Comparison of ENCODE assay signal across 18 cellular contexts in genomic region chr16:23079683-23080221, GRCh38.
DNase-seq lines count a peak whose midpoint lies in the region; ATAC-seq and TF ChIP-seq lines count a peak whose summit lies in the region.
"Had no signal": no experiment of that assay in that cellular context is flagged by ENCODE, and none has a peak within 500 bp of the region (broad histone marks: within the 10 kb centered on the region; RNA-seq: fewer than 3 reads in every experiment).

No MANE protein-coding gene starts in this region.

- H3K79me2 ChIP-seq in PC-3 (ENCODE audit: low read length), result no peaks in the 10 kb centered on the region

- WGBS in testis, 2 donors, result 57 to 71% methylated on average over 12 of the region's 12 CpGs

- no peaks in the 10 kb centered on the region for H3K9me2 ChIP-seq in PC-3 (replicated peaks; ENCODE audit: low read length)

- H3K4me2 ChIP-seq in PC-3 (ENCODE audit: low read length), result peak overlapping the region; percentile 38; the same call in 1 of the 2 replicates

- H3K27me3 ChIP-seq in PC-3 (ENCODE audit: low read length) (no peaks in the 10 kb centered on the region), foreskin keratinocyte (no peaks in the 10 kb centered on the region), testis (no peaks in the 10 kb centered on the region)
- H3K27me3 ChIP-seq: esophagus squamous epithelium had no signal

- no peak overlapping the region for H2AFZ ChIP-seq in PC-3 (ENCODE audit: low read length)

- CTCF ChIA-PET in PC-3 (lab: Charles Lee), result no interaction called here
- CTCF ChIA-PET in activated CD8-positive, alpha-beta T cell treated with anti-CD3 and anti-CD28 coated beads, Interleukin-2, amount 10 ng/mL, durations not matched to agents 7 days and 5 days (lab: Charles Lee), result no interaction called here

- no peaks in the 10 kb centered on the region for H3K36me3 ChIP-seq in PC-3 (ENCODE audit: low read depth, low read length)
- no peaks in the 10 kb centered on the region for H3K36me3 ChIP-seq in testis (ENCODE audit: low read depth, missing control alignments)

- H3K4me3 ChIP-seq in PC-3 (ENCODE audit: low read length) (no peak overlapping the region), testis (no peak overlapping the region)
- H3K4me3 ChIP-seq: esophagus squamous epithelium, skin epidermis had no signal

- ATAC-seq in PC-3 (peak; percentile 59; the same call in 1 of the 2 replicates), foreskin keratinocyte (no peak), GM21825 (IDR thresholded peaks at IDR 0.05; ENCODE audit: unreplicated experiment) (no peak)
- ATAC-seq in activated CD8-positive, alpha-beta T cell treated with anti-CD3 and anti-CD28 coated beads, Interleukin-2, amount 10 ng/mL, durations not matched to agents 7 days and 5 days, result no peak
- ATAC-seq: HCT116; stimulated activated effector memory CD8-positive, alpha-beta T cell treated with anti-CD3 and anti-CD28 coated beads, Interleukin-12 subunit alpha, Interleukin-12 subunit beta, amount 100 ng/mL, for 72 hours had no signal

- intact Hi-C loops in PC-3 (cut with micrococcal nuclease), result loop anchor here (10.0 kb wide), 1 partner anchor 355 kb away; no protein-coding TSS in a partner anchor
- intact Hi-C loops in testis (cut with DNase I; ENCODE audit: low total_unique reads), result no loop called here

- H3K9me3 Mint-ChIP-seq in activated CD8-positive, alpha-beta T cell treated with anti-CD3 and anti-CD28 coated beads, Interleukin-2, amount 10 ng/mL, durations not matched to agents 7 days and 5 days (ENCODE audit: insufficient read depth), result no peaks in the 10 kb centered on the region
- H3K9me3 Mint-ChIP-seq: CD4-positive, alpha-beta memory T cell; stimulated activated effector memory CD8-positive, alpha-beta T cell treated with anti-CD3 and anti-CD28 coated beads, Interleukin-12 subunit alpha, Interleukin-12 subunit beta, amount 100 ng/mL, for 72 hours had no signal

- no peak overlapping the region for H3K9ac ChIP-seq in PC-3 (ENCODE audit: low read length)

- H3K36me3 Mint-ChIP-seq in activated CD8-positive, alpha-beta T cell treated with anti-CD3 and anti-CD28 coated beads, Interleukin-2, amount 10 ng/mL, durations not matched to agents 7 days and 5 days (ENCODE audit: low read depth), result peaks cover 10% of the 10 kb centered on the region

- no peaks in the 10 kb centered on the region for H3K27me3 Mint-ChIP-seq in activated CD8-positive, alpha-beta T cell treated with anti-CD3 and anti-CD28 coated beads, Interleukin-2, amount 10 ng/mL, durations not matched to agents 7 days and 5 days (ENCODE audit: low read depth)
- H3K27me3 Mint-ChIP-seq: CD4-positive, alpha-beta memory T cell had no signal

- no TSS peak for BruUV-seq in PC-3 (replicated peaks; lab: Mats Ljungman, UMichigan)

- H3K4me1 ChIP-seq in PC-3 (ENCODE audit: insufficient read depth, low read length) (peaks cover 13% of the 10 kb centered on the region), foreskin keratinocyte (peaks cover 20% of the 10 kb centered on the region), testis (peaks cover 5% of the 10 kb centered on the region)

- no peak overlapping the region for H3K4me3 Mint-ChIP-seq in activated CD8-positive, alpha-beta T cell treated with anti-CD3 and anti-CD28 coated beads, Interleukin-2, amount 10 ng/mL, durations not matched to agents 7 days and 5 days
- H3K4me3 Mint-ChIP-seq: CD4-positive, alpha-beta memory T cell; stimulated activated effector memory CD8-positive, alpha-beta T cell treated with anti-CD3 and anti-CD28 coated beads, Interleukin-12 subunit alpha, Interleukin-12 subunit beta, amount 100 ng/mL, for 72 hours had no signal

- DNase-seq in NCI-H748 (lab: John Stamatoyannopoulos, UW; ENCODE audit: unreplicated experiment) (peak; percentile 34), NCI-H748 treated with DMSO at 0.1 percent for 48 hours (lab: John Stamatoyannopoulos, UW) (no peak), PC-3 (peak; percentile 75), foreskin keratinocyte (peak; percentile 46 to 60), testis (peak; percentile 40), LoVo (ENCODE audit: low spot score) (no peak)
- no peak for DNase-seq in activated CD8-positive, alpha-beta T cell treated with anti-CD3 and anti-CD28 coated beads, Interleukin-2, amount 10 ng/mL, durations not matched to agents 7 days and 5 days
- DNase-seq: aorta, esophagus squamous epithelium, head of caudate nucleus, IMR-90, NCI-H524, SW 1271 had no signal

- H3K27ac ChIP-seq in PC-3 (ENCODE audit: low read length) (no peak overlapping the region), foreskin keratinocyte (no peak overlapping the region), testis (no peak overlapping the region)
- H3K27ac ChIP-seq: esophagus squamous epithelium had no signal

- no peak overlapping the region for H3K27ac Mint-ChIP-seq in activated CD8-positive, alpha-beta T cell treated with anti-CD3 and anti-CD28 coated beads, Interleukin-2, amount 10 ng/mL, durations not matched to agents 7 days and 5 days
- H3K27ac Mint-ChIP-seq: stimulated activated effector memory CD8-positive, alpha-beta T cell treated with anti-CD3 and anti-CD28 coated beads, Interleukin-12 subunit alpha, Interleukin-12 subunit beta, amount 100 ng/mL, for 72 hours had no signal

- H3K9me3 ChIP-seq in PC-3 (ENCODE audit: low read length) (no peaks in the 10 kb centered on the region), testis (no peaks in the 10 kb centered on the region)
- H3K9me3 ChIP-seq: esophagus squamous epithelium had no signal

- H4K20me1 ChIP-seq in PC-3 (ENCODE audit: low read length), result no peaks in the 10 kb centered on the region

- TF ChIP-seq POLR2A in testis (IDR thresholded peaks at IDR 0.05), result no peak

- no peaks in the 10 kb centered on the region for H3F3A ChIP-seq in PC-3 (ENCODE audit: low read length, unreplicated experiment)

- TF ChIP-seq CTCF in PC-3 (conservative IDR thresholded peaks at IDR 0.05; ENCODE audit: low read depth, low read length) (no peak), foreskin keratinocyte (conservative IDR thresholded peaks at IDR 0.05) (no peak), testis (IDR thresholded peaks at IDR 0.05) (no peak)

- no peaks in the 10 kb centered on the region for H3K4me1 Mint-ChIP-seq in activated CD8-positive, alpha-beta T cell treated with anti-CD3 and anti-CD28 coated beads, Interleukin-2, amount 10 ng/mL, durations not matched to agents 7 days and 5 days (ENCODE audit: low read depth)
- H3K4me1 Mint-ChIP-seq: CD4-positive, alpha-beta memory T cell; stimulated activated effector memory CD8-positive, alpha-beta T cell treated with anti-CD3 and anti-CD28 coated beads, Interleukin-12 subunit alpha, Interleukin-12 subunit beta, amount 100 ng/mL, for 72 hours had no signal

- POLR2A ChIA-PET in PC-3 (lab: Charles Lee; ENCODE audit: unreplicated experiment), result no interaction called here
- POLR2A ChIA-PET in activated CD8-positive, alpha-beta T cell treated with anti-CD3 and anti-CD28 coated beads, Interleukin-2, amount 10 ng/mL, durations not matched to agents 7 days and 5 days (lab: Charles Lee), result no interaction called here

Comparison
In these comparisons a context has a peak if more than half of its experiments do, and no peak if none do; other contexts are left out.
1. DNase-seq: peak in NCI-H748 (single experiment), PC-3 (single experiment), foreskin keratinocyte (2 of 2) and testis (single experiment); none in NCI-H748 treated with DMSO at 0.1 percent for 48 hours (single experiment), LoVo (single experiment) and activated CD8-positive, alpha-beta T cell treated with anti-CD3 and anti-CD28 coated beads, Interleukin-2, amount 10 ng/mL, durations not matched to agents 7 days and 5 days (single experiment).